Comparison of ENCODE assay signal across 1 cellular context in genomic region chr1:156146006-156146748, GRCh38.
TF ChIP-seq lines count a peak whose summit lies in the region.

No MANE protein-coding gene starts in this region.

TF ChIP-seq in HCT116, 20 proteins besides CTCF, POLR2A, EP300 and RAD21:
- TF ChIP-seq SRF (IDR thresholded peaks at IDR 0.05; ENCODE audit: low read depth), result no peak
- no peak for TF ChIP-seq SIN3A (IDR thresholded peaks at IDR 0.05; ENCODE audit: low read depth)
- TF ChIP-seq POLR2AphosphoS5 (IDR thresholded peaks at IDR 0.05; ENCODE audit: low read depth, low read length), result peak; percentile 31; the same call in 1 of the 2 replicates
